Comparison of ENCODE assay signal across 24 cellular contexts in genomic region chr15:92586383-92586910, GRCh38.
A peak's percentile ranks its signal among the peaks of the same experiment; 100 is the strongest.
DNase-seq lines count a peak whose midpoint lies in the region; ATAC-seq, FAIRE-seq and TF ChIP-seq lines count a peak whose summit lies in the region.
"Had no signal": no experiment of that assay in that cellular context is flagged by ENCODE, and none has a peak within 500 bp of the region (broad histone marks: within the 10 kb centered on the region; RNA-seq: fewer than 3 reads in every experiment).

No MANE protein-coding gene starts in this region.

- TF ChIP-seq CTCF in GM12878 (IDR thresholded peaks at IDR 0.05 in 2 of 3, conservative IDR thresholded peaks at IDR 0.05 in 1 of 3; ENCODE audit: control insufficient read depth in 2 of 3, extremely low read depth in 1 of 3, insufficient read depth in 1 of 3, low read depth in 3 of 3, low read length in 3 of 3): no peak
- no peak for TF ChIP-seq CTCF in neural progenitor cell (IDR thresholded peaks at IDR 0.05)
- TF ChIP-seq CTCF in MM.1S (IDR thresholded peaks at IDR 0.05; ENCODE audit: low read length): no peak

- H2AFZ ChIP-seq in GM12878 (ENCODE audit: control insufficient read depth, low read depth, low read length): no peak overlapping the region
- H2AFZ ChIP-seq in neural progenitor cell (replicated peaks): no peak overlapping the region
- no peak overlapping the region for H2AFZ ChIP-seq in MM.1S (ENCODE audit: low read length)

- H3K9me2 ChIP-seq in MM.1S (replicated peaks; ENCODE audit: insufficient read depth, low read length): no peaks in the 10 kb centered on the region

- CTCF ChIA-PET in GM12878 (lab: Yijun Ruan, JAX): no interaction called here

- H3K4me1 Mint-ChIP-seq in neural progenitor cell: peaks cover 33% of the 10 kb centered on the region

- H3K27ac ChIP-seq in GM12878 (ENCODE audit: control insufficient read depth, insufficient read depth) (no peak overlapping the region), neural progenitor cell (no peak overlapping the region), MM.1S (ENCODE audit: low read length) (no peak overlapping the region)
- H3K27ac ChIP-seq: A549, Peyer's patch, SJCRH30 had no signal

- no peaks in the 10 kb centered on the region for H3K36me3 Mint-ChIP-seq in neural progenitor cell

- H4K20me1 ChIP-seq in GM12878 (ENCODE audit: control insufficient read depth, insufficient read depth) (no peaks in the 10 kb centered on the region), neural progenitor cell (ENCODE audit: low read depth) (no peaks in the 10 kb centered on the region), MM.1S (ENCODE audit: insufficient read depth, low read length) (no peaks in the 10 kb centered on the region)

- intact Hi-C loops in GM12878 (cut with micrococcal nuclease; ENCODE audit: unreplicated experiment): no loop called here

- H3K4me2 ChIP-seq in GM12878 (ENCODE audit: control insufficient read depth, insufficient read depth) (no peak overlapping the region), neural progenitor cell (no peak overlapping the region), MM.1S (ENCODE audit: low read depth, low read length) (no peak overlapping the region)
- H3K4me2 ChIP-seq: A549 had no signal

- no peak for TF ChIP-seq RAD21 in GM12878 (IDR thresholded peaks at IDR 0.05; ENCODE audit: insufficient read depth, low read depth, low read length)

- peak overlapping the region; percentile 24 for H3K4me3 Mint-ChIP-seq in neural progenitor cell
- H3K4me3 Mint-ChIP-seq: CD4-positive, alpha-beta T cell had no signal

- RAD21 ChIA-PET in GM12878 (lab: Charles Lee; ENCODE audit: unreplicated experiment): interaction anchor here (1.0 kb wide), 1 partner anchor 65 kb away, joined by 3 read pairs; no protein-coding TSS in a partner anchor

- H3K79me2 ChIP-seq in GM12878 (ENCODE audit: control insufficient read depth, insufficient read depth, low read length): no peaks in the 10 kb centered on the region
- H3K79me2 ChIP-seq in neural progenitor cell (ENCODE audit: low read depth): no peaks in the 10 kb centered on the region
- no peaks in the 10 kb centered on the region for H3K79me2 ChIP-seq in MM.1S (ENCODE audit: low read length)

- peaks cover 13% of the 10 kb centered on the region for H3K9me3 Mint-ChIP-seq in neural progenitor cell
- H3K9me3 Mint-ChIP-seq: CD4-positive, alpha-beta T cell had no signal

- peaks cover 6% of the 10 kb centered on the region for H3K27me3 Mint-ChIP-seq in neural progenitor cell (ENCODE audit: insufficient read depth, low read depth)

- SMC1A ChIA-PET in GM12878 (lab: Charles Lee; ENCODE audit: uncharacterized antibody, unreplicated experiment): interaction anchor here (0.9 kb wide), 1 partner anchor 78 kb away, joined by 4 read pairs; no protein-coding TSS in a partner anchor

- BruUV-seq in GM12878 (replicated peaks; lab: Mats Ljungman, UMichigan): no TSS peak

- H3K36me3 ChIP-seq in GM12878 (ENCODE audit: control insufficient read depth in 2 of 2, insufficient read depth in 2 of 2, low read length in 1 of 2): no peaks in the 10 kb centered on the region
- no peaks in the 10 kb centered on the region for H3K36me3 ChIP-seq in neural progenitor cell
- no peaks in the 10 kb centered on the region for H3K36me3 ChIP-seq in MM.1S (replicated peaks; ENCODE audit: insufficient read depth, low read length)
- H3K36me3 ChIP-seq: BE2C, MG63, Peyer's patch, SJCRH30 had no signal

- no peak overlapping the region for H3K27ac Mint-ChIP-seq in neural progenitor cell
- H3K27ac Mint-ChIP-seq: CD4-positive, alpha-beta T cell had no signal

- H3K4me1 ChIP-seq in GM12878 (ENCODE audit: control insufficient read depth, insufficient read depth, low read length) (peaks cover 2% of the 10 kb centered on the region; the same call in 1 of the 2 replicates), neural progenitor cell (peaks cover 13% of the 10 kb centered on the region), MM.1S (ENCODE audit: low read length) (no peaks in the 10 kb centered on the region)
- H3K4me1 ChIP-seq: A549, BE2C, Peyer's patch, SJCRH30 had no signal

- no peak for TF ChIP-seq POLR2A in GM12878 (IDR thresholded peaks at IDR 0.05; ENCODE audit: low read depth, low read length)

- no peak for TF ChIP-seq EP300 in GM12878 (IDR thresholded peaks at IDR 0.05; ENCODE audit: borderline replicate concordance in 1 of 2, control insufficient read depth in 1 of 2, low read depth in 2 of 2, low read length in 2 of 2)

- in situ Hi-C loops in GM12878 (cut with MboI): no loop called here

- no peak for FAIRE-seq in GM12878 (lab: Jason Lieb, UNC)
- FAIRE-seq in urothelium cell line (lab: Jason Lieb, UNC): no peak
- FAIRE-seq: A549, H54, K562 had no signal

- no peak for DNase-seq in GM12878 (ENCODE audit: low read depth, low spot score)
- DNase-seq in neural progenitor cell (ENCODE audit: low spot score): no peak
- DNase-seq in urothelium cell line (ENCODE audit: low spot score): no peak
- no peak for DNase-seq in MM.1S
- DNase-seq: BE2C; CD4-positive, alpha-beta T cell; COR-L47; DMS79; MG63; NCI-H1048; NCI-H1417 treated with DMSO at 0.1 percent for 48 hours; NCI-H187; NCI-H446 treated with DMSO at 0.1 percent for 48 hours; NCI-H69; NK-92 treated with Interleukin-12 subunit alpha and Interleukin-12 subunit beta, amount 100 ng/mL, for 24 hours; Peyer's patch; SJCRH30 had no signal

- ATAC-seq in GM18511 (IDR thresholded peaks at IDR 0.05; ENCODE audit: unreplicated experiment) (peak; percentile 23), HG03571 (IDR thresholded peaks at IDR 0.05; ENCODE audit: unreplicated experiment) (peak; percentile 19), GM12878 (peak; percentile 34), GM18517 (IDR thresholded peaks at IDR 0.05; ENCODE audit: unreplicated experiment) (no peak), GM18870 (IDR thresholded peaks at IDR 0.05; ENCODE audit: unreplicated experiment) (no peak)
- ATAC-seq: A549, K562 had no signal

- H3K9me3 ChIP-seq in GM12878 (replicated peaks; ENCODE audit: control insufficient read depth, insufficient read depth, low read length): no peaks in the 10 kb centered on the region; the same call in 2 of the 3 replicates
- no peaks in the 10 kb centered on the region for H3K9me3 ChIP-seq in neural progenitor cell (ENCODE audit: low read depth)
- H3K9me3 ChIP-seq in MM.1S (replicated peaks; ENCODE audit: insufficient read depth, low read length): no peaks in the 10 kb centered on the region
- H3K9me3 ChIP-seq: BE2C, MG63, Peyer's patch, SJCRH30 had no signal

- 18% methylated on average over 6 of the region's 6 CpGs for WGBS in GM12878 (ENCODE audit: insufficient coverage, insufficient replicate concordance, low lambda C conversion rate, missing lambda C conversion rate)

- H3K4me3 ChIP-seq in GM12878 (no peak overlapping the region), neural progenitor cell (no peak overlapping the region), MM.1S (ENCODE audit: low read length) (no peak overlapping the region)
- H3K4me3 ChIP-seq: A549, K562, MG63, Peyer's patch, SJCRH30 had no signal

- H3K27me3 ChIP-seq in GM12878 (replicated peaks in 1 of 2; ENCODE audit: control insufficient read depth in 2 of 2, insufficient read depth in 2 of 2, low read length in 1 of 2): no peaks in the 10 kb centered on the region
- H3K27me3 ChIP-seq in neural progenitor cell: no peaks in the 10 kb centered on the region
- H3K27me3 ChIP-seq in MM.1S (replicated peaks; ENCODE audit: insufficient read depth, low read length): no peaks in the 10 kb centered on the region
- H3K27me3 ChIP-seq: MG63, Peyer's patch, SJCRH30 had no signal

- H3K9ac ChIP-seq in GM12878 (ENCODE audit: control insufficient read depth, insufficient read depth, low read length): no peak overlapping the region
- H3K9ac ChIP-seq in neural progenitor cell: no peak overlapping the region
- H3K9ac ChIP-seq in MM.1S (ENCODE audit: low read length): no peak overlapping the region

- POLR2A ChIA-PET in GM12878 (lab: Charles Lee): no interaction called here

- no peaks in the 10 kb centered on the region for H3F3A ChIP-seq in neural progenitor cell (ENCODE audit: low read depth)
- H3F3A ChIP-seq in MM.1S (ENCODE audit: insufficient read depth, low read length): no peaks in the 10 kb centered on the region

TF ChIP-seq in GM12878, 131 proteins besides CTCF, POLR2A, EP300 and RAD21 (continues in another document):
- TF ChIP-seq SMAD1 (IDR thresholded peaks at IDR 0.05; ENCODE audit: low read depth, partially characterized antibody) (no peak), PAX8 (IDR thresholded peaks at IDR 0.05) (no peak), REST (IDR thresholded peaks at IDR 0.05; ENCODE audit: low read depth, low read length) (no peak)

Comparison
In these comparisons a context has a peak if more than half of its experiments do, and no peak if none do; other contexts are left out.
1. ATAC-seq: peak in GM18511 (single experiment), HG03571 (single experiment) and GM12878 (single experiment); none in GM18517 (single experiment) and GM18870 (single experiment).